9 cellular contexts compared by ENCODE assay signal in the genomic region with DNA sequence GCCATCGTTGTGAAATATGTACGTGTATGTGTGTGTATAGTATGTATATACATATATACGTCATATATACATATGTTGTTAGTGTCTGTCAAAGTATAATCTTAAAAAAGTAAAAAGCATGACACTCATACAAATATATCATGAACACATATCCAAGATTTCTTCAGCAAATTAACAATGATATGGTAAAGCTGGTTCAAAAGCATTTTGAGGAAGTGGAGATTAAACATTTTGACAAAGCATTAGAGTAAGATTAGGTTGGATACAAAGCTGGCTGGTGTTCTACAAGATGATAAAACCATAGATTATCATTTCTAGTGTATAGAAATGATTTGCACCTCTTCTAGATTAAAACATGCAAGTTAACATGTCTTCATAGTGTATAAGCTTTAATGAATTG. TPM values are rescaled to one million over a fixed set of nuclear protein-coding genes. Genes with fewer than 3 reads are reported as not detected.
DNase-seq lines count a peak whose midpoint lies in the region; ATAC-seq and TF ChIP-seq lines count a peak whose summit lies in the region.
"Had no signal": no experiment of that assay in that cellular context is flagged by ENCODE, and none has a peak within 500 bp of the region (broad histone marks: within the 10 kb centered on the region; RNA-seq: fewer than 3 reads in every experiment).

No MANE protein-coding gene starts in this region.

- H3K4me2 ChIP-seq in MM.1S (ENCODE audit: low read depth, low read length) (peak overlapping the region; percentile 63), neural cell (ENCODE audit: low read length) (peak overlapping the region; percentile 64)

- H3F3A ChIP-seq in MM.1S (ENCODE audit: insufficient read depth, low read length) = no peaks in the 10 kb centered on the region
- H3F3A ChIP-seq in neural cell (ENCODE audit: insufficient read depth, low read length, poor library complexity, severe bottlenecking) = no peaks in the 10 kb centered on the region

- peaks cover 2 to 4% (median 4%) of the 10 kb centered on the region in 3 donors for H3K27me3 Mint-ChIP-seq in CD14-positive monocyte (ENCODE audit: low read depth in 3 of 3)

- DNase-seq in CD14-positive monocyte (ENCODE audit: low spot score) = no peak
- no peak for DNase-seq in MM.1S
- DNase-seq in dorsolateral prefrontal cortex = no peak
- DNase-seq in posterior vena cava (ENCODE audit: low spot score) = no peak
- no peak for DNase-seq in effector CD8-positive, alpha-beta T cell (lab: John Stamatoyannopoulos, UW)
- DNase-seq in NCI-H748 (lab: John Stamatoyannopoulos, UW; ENCODE audit: unreplicated experiment) = no peak

- no peak for TF ChIP-seq RAD21 in neural cell (conservative IDR thresholded peaks at IDR 0.05)

- H3K36me3 ChIP-seq in MM.1S (replicated peaks; ENCODE audit: insufficient read depth, low read length) = no peaks in the 10 kb centered on the region
- H3K36me3 ChIP-seq in neural cell (ENCODE audit: insufficient read depth, low read length) = no peaks in the 10 kb centered on the region

- peak overlapping the region; percentile 74 to 94 for H3K4me3 Mint-ChIP-seq in CD14-positive monocyte

- H3K27ac Mint-ChIP-seq in CD14-positive monocyte = peak overlapping the region; percentile 86 to 98 (median 92)

- H3K4me1 Mint-ChIP-seq in CD14-positive monocyte = peaks cover 34% of the 10 kb centered on the region

- H2AFZ ChIP-seq in MM.1S (ENCODE audit: low read length) (peak overlapping the region; percentile 72), neural cell (ENCODE audit: low read depth, low read length) (peak overlapping the region; percentile 79)

- peak overlapping the region; percentile 84; the same call in 1 of the 2 replicates for H3K27ac ChIP-seq in MM.1S (ENCODE audit: low read length)
- H3K27ac ChIP-seq in dorsolateral prefrontal cortex = peak overlapping the region in 58 of 59 donors; percentile 82 to 100 (median 98)
- peak overlapping the region; percentile 91 for H3K27ac ChIP-seq in neural cell (ENCODE audit: low read length)

- H3K27me3 ChIP-seq in MM.1S (replicated peaks; ENCODE audit: insufficient read depth, low read length) (no peaks in the 10 kb centered on the region), dorsolateral prefrontal cortex (peaks cover 0 to 4% (median 0%) of the 10 kb centered on the region in 45 donors), neural cell (ENCODE audit: insufficient read depth, low read depth, low read length) (peaks cover 6% of the 10 kb centered on the region)

- no peaks in the 10 kb centered on the region for H3K9me2 ChIP-seq in MM.1S (replicated peaks; ENCODE audit: insufficient read depth, low read length)
- H3K9me2 ChIP-seq in neural cell (ENCODE audit: insufficient read depth, low read length) = no peaks in the 10 kb centered on the region

- H3K4me3 ChIP-seq in MM.1S (ENCODE audit: low read length) = peak overlapping the region; percentile 75
- H3K4me3 ChIP-seq in dorsolateral prefrontal cortex = peak overlapping the region; percentile 65 to 100 (median 96)
- peak overlapping the region; percentile 84 for H3K4me3 ChIP-seq in neural cell (ENCODE audit: low read length)

- no peak for TF ChIP-seq CTCF in CD14-positive monocyte (IDR thresholded peaks at IDR 0.05)
- no peak for TF ChIP-seq CTCF in MM.1S (IDR thresholded peaks at IDR 0.05; ENCODE audit: low read length)
- no peak for TF ChIP-seq CTCF in dorsolateral prefrontal cortex (IDR thresholded peaks at IDR 0.05 in 54 of 56, conservative IDR thresholded peaks at IDR 0.05 in 2 of 56; ENCODE audit: low read depth in 1 of 56, partially characterized antibody in 56 of 56)
- no peak for TF ChIP-seq CTCF in neural cell (IDR thresholded peaks at IDR 0.05; ENCODE audit: poor library complexity, severe bottlenecking)

- peaks cover 15% of the 10 kb centered on the region for H3K4me1 ChIP-seq in MM.1S (ENCODE audit: low read length)

- ATAC-seq in HG03521 (IDR thresholded peaks at IDR 0.05; ENCODE audit: unreplicated experiment) = no peak

- H3K36me3 Mint-ChIP-seq in CD14-positive monocyte = peaks cover 2 to 5% of the 10 kb centered on the region in 2 donors

- no peaks in the 10 kb centered on the region for H3K9me3 ChIP-seq in MM.1S (replicated peaks; ENCODE audit: insufficient read depth, low read length)
- no peaks in the 10 kb centered on the region for H3K9me3 ChIP-seq in neural cell (ENCODE audit: low read length)

- TF ChIP-seq EP300 in neural cell (conservative IDR thresholded peaks at IDR 0.05; ENCODE audit: poor library complexity, severe bottlenecking) = no peak

- H3K79me2 ChIP-seq in MM.1S (ENCODE audit: low read length) (peaks cover 41% of the 10 kb centered on the region), neural cell (replicated peaks; ENCODE audit: insufficient read depth, low read length) (peaks cover 31% of the 10 kb centered on the region)

- H3K9me3 Mint-ChIP-seq in CD14-positive monocyte = peaks cover 0 to 2% (median 0%) of the 10 kb centered on the region in 7 donors

- no peaks in the 10 kb centered on the region; the same call in 1 of the 2 replicates for H4K20me1 ChIP-seq in MM.1S (ENCODE audit: insufficient read depth, low read length)
- H4K20me1 ChIP-seq in neural cell (ENCODE audit: insufficient read depth) = no peaks in the 10 kb centered on the region

- intact Hi-C loops in CD14-positive monocyte (cut with micrococcal nuclease) (loop anchor here in 1 of 2 donors (5.0 to 10.0 kb wide), 3 partner anchors 81 to 1576 kb away; a partner anchor contains a TSS), dorsolateral prefrontal cortex (cut with DNase I) (loop anchor here (2.0 to 5.0 kb wide), 3 partner anchors 81 to 356 kb away; a partner anchor contains a TSS), posterior vena cava (cut with DNase I) (no loop called here)

- H3K9ac ChIP-seq in MM.1S (ENCODE audit: low read length) = peak overlapping the region; percentile 91
- peak overlapping the region; percentile 88 for H3K9ac ChIP-seq in neural cell (ENCODE audit: low read length)

TF ChIP-seq in neural cell, 6 proteins besides CTCF, POLR2A, EP300 and RAD21:
- TF ChIP-seq SMC3 (conservative IDR thresholded peaks at IDR 0.05; ENCODE audit: poor library complexity) (no peak), EZH2 (IDR thresholded peaks at IDR 0.05; ENCODE audit: borderline replicate concordance, insufficient read depth, low read length, poor library complexity, severe bottlenecking) (no peak)

RNA-seq across cellular contexts. Expression of a gene that starts 0.8 kb away (rescaled TPM):
- polyA plus RNA-seq in CD14-positive monocyte = 10 to 100 TPM; 21.6 to 26.5 TPM
- 100 to 1,000 TPM; 157 to 398 (median 298) TPM for total RNA-seq in dorsolateral prefrontal cortex
- polyA plus RNA-seq in neural cell = 61.2 and 69.9 TPM in 2 replicates
- polyA minus RNA-seq in neural cell = 102 and 106 TPM in 2 replicates
- total RNA-seq in posterior vena cava = 10 to 100 TPM; 70.6 to 75.1 TPM

RNA-seq across cellular contexts. Expression of a gene that starts 49.9 kb away (rescaled TPM):
- polyA plus RNA-seq in CD14-positive monocyte (not detected), neural cell (0.20 TPM in 1 of 2 replicates, not detected in the other)
- total RNA-seq in dorsolateral prefrontal cortex (1 to 10 TPM in 19 of 120 experiments, under 1 TPM in 74, not detected in 27; 0.07 to 6.0 (median 0.33) TPM), posterior vena cava (under 1 TPM; 0.14 to 0.23 TPM)
- not detected in 2 replicates for polyA minus RNA-seq in neural cell
- total RNA-seq: T-helper 1 cell treated with Interleukin-12 subunit alpha and Interleukin-12 subunit beta and Interleukin-4 antibody, amounts not matched to agents 30 ng/mL and 1 ng/mL, for 36 hours had no signal

Comparison
In these comparisons a context has a peak if more than half of its experiments do, and no peak if none do; other contexts are left out.
1. intact Hi-C loops: an anchor here in dorsolateral prefrontal cortex (2.0 to 5.0 kb wide); none called in posterior vena cava.